1 cellular context compared by ENCODE assay signal in the genomic region with DNA sequence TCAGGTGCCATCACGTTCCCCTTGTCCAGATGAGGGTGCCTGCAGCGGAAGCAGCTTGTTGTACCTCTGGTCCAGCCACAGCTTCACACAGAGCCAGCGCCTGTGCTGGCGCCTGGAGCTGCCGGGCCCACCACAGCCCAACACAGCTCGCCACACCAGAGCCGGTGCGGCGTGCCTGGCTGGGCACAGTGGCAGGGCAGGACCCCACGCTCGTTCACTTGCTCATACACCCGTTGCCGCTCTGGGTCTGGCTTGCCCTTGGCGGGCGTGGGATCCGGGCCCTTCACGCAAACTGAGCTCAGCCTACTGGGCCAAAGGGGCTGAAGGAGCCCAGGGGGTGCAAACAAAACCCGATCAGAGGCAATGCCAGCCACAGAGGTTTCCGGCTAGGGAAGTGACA.
TF ChIP-seq lines count a peak whose summit lies in the region.

No MANE protein-coding gene starts in this region.

TF ChIP-seq in H1, 55 proteins besides CTCF, POLR2A, EP300 and RAD21 (continued from another document):
- TF ChIP-seq, protein P1, sequence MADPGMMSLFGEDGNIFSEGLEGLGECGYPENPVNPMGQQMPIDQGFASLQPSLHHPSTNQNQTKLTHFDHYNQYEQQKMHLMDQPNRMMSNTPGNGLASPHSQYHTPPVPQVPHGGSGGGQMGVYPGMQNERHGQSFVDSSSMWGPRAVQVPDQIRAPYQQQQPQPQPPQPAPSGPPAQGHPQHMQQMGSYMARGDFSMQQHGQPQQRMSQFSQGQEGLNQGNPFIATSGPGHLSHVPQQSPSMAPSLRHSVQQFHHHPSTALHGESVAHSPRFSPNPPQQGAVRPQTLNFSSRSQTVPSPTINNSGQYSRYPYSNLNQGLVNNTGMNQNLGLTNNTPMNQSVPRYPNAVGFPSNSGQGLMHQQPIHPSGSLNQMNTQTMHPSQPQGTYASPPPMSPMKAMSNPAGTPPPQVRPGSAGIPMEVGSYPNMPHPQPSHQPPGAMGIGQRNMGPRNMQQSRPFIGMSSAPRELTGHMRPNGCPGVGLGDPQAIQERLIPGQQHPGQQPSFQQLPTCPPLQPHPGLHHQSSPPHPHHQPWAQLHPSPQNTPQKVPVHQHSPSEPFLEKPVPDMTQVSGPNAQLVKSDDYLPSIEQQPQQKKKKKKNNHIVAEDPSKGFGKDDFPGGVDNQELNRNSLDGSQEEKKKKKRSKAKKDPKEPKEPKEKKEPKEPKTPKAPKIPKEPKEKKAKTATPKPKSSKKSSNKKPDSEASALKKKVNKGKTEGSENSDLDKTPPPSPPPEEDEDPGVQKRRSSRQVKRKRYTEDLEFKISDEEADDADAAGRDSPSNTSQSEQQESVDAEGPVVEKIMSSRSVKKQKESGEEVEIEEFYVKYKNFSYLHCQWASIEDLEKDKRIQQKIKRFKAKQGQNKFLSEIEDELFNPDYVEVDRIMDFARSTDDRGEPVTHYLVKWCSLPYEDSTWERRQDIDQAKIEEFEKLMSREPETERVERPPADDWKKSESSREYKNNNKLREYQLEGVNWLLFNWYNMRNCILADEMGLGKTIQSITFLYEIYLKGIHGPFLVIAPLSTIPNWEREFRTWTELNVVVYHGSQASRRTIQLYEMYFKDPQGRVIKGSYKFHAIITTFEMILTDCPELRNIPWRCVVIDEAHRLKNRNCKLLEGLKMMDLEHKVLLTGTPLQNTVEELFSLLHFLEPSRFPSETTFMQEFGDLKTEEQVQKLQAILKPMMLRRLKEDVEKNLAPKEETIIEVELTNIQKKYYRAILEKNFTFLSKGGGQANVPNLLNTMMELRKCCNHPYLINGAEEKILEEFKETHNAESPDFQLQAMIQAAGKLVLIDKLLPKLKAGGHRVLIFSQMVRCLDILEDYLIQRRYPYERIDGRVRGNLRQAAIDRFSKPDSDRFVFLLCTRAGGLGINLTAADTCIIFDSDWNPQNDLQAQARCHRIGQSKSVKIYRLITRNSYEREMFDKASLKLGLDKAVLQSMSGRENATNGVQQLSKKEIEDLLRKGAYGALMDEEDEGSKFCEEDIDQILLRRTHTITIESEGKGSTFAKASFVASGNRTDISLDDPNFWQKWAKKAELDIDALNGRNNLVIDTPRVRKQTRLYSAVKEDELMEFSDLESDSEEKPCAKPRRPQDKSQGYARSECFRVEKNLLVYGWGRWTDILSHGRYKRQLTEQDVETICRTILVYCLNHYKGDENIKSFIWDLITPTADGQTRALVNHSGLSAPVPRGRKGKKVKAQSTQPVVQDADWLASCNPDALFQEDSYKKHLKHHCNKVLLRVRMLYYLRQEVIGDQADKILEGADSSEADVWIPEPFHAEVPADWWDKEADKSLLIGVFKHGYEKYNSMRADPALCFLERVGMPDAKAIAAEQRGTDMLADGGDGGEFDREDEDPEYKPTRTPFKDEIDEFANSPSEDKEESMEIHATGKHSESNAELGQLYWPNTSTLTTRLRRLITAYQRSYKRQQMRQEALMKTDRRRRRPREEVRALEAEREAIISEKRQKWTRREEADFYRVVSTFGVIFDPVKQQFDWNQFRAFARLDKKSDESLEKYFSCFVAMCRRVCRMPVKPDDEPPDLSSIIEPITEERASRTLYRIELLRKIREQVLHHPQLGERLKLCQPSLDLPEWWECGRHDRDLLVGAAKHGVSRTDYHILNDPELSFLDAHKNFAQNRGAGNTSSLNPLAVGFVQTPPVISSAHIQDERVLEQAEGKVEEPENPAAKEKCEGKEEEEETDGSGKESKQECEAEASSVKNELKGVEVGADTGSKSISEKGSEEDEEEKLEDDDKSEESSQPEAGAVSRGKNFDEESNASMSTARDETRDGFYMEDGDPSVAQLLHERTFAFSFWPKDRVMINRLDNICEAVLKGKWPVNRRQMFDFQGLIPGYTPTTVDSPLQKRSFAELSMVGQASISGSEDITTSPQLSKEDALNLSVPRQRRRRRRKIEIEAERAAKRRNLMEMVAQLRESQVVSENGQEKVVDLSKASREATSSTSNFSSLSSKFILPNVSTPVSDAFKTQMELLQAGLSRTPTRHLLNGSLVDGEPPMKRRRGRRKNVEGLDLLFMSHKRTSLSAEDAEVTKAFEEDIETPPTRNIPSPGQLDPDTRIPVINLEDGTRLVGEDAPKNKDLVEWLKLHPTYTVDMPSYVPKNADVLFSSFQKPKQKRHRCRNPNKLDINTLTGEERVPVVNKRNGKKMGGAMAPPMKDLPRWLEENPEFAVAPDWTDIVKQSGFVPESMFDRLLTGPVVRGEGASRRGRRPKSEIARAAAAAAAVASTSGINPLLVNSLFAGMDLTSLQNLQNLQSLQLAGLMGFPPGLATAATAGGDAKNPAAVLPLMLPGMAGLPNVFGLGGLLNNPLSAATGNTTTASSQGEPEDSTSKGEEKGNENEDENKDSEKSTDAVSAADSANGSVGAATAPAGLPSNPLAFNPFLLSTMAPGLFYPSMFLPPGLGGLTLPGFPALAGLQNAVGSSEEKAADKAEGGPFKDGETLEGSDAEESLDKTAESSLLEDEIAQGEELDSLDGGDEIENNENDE (IDR thresholded peaks at IDR 0.05; ENCODE audit: insufficient replicate concordance, low read length): no peak
- TF ChIP-seq SRF (IDR thresholded peaks at IDR 0.05; ENCODE audit: low read depth, low read length) (no peak), BACH1 (IDR thresholded peaks at IDR 0.05; ENCODE audit: low read length) (no peak), SAP30 (IDR thresholded peaks at IDR 0.05; ENCODE audit: insufficient read depth, insufficient replicate concordance, low read length) (no peak), SIN3A (conservative IDR thresholded peaks at IDR 0.05 in 1 of 2, IDR thresholded peaks at IDR 0.05 in 1 of 2; ENCODE audit: low read depth in 1 of 2, low read length in 2 of 2) (no peak), NRF1 (IDR thresholded peaks at IDR 0.05; ENCODE audit: low read depth, low read length) (no peak), ATF2 (IDR thresholded peaks at IDR 0.05; ENCODE audit: low read length) (no peak)
- TF ChIP-seq, protein P2, sequence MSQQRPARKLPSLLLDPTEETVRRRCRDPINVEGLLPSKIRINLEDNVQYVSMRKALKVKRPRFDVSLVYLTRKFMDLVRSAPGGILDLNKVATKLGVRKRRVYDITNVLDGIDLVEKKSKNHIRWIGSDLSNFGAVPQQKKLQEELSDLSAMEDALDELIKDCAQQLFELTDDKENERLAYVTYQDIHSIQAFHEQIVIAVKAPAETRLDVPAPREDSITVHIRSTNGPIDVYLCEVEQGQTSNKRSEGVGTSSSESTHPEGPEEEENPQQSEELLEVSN (IDR thresholded peaks at IDR 0.05): no peak
